In the genomic region with DNA sequence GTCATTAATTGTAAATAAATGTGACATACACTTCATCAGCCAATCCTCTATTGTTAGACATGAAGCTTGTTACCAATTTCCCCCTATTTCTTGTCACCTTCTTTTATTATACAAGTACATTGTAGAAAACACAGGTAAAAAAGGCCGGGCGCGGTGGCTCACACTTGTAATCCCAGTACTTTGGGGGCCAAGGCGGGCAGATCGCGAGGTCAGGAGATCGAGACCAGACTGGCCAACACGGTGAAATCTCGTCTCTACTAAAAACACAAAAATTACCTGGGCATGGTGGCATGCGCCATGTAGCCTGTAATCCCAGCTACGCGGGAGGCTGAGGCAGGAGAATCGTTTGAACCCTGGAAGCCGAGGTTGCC, we compare ENCODE assay signal across 10 cellular contexts. TPM values are rescaled to one million over a fixed set of nuclear protein-coding genes. Genes with fewer than 3 reads are reported as not detected.
DNase-seq lines count a peak whose midpoint lies in the region; ATAC-seq and TF ChIP-seq lines count a peak whose summit lies in the region.
"Had no signal": no experiment of that assay in that cellular context is flagged by ENCODE, and none has a peak within 500 bp of the region (broad histone marks: within the 10 kb centered on the region; RNA-seq: fewer than 3 reads in every experiment).

No MANE protein-coding gene starts in this region.

- no peak for DNase-seq in activated CD4-positive, alpha-beta T cell treated with anti-CD3 and anti-CD28 coated beads, Interleukin-2, amount 10 ng/mL, durations not matched to agents 7 days and 5 days
- DNase-seq in activated CD4-positive, alpha-beta T cell treated with anti-CD3 and anti-CD28 coated beads, Interleukin-2, amount 50 U/mL, for 48 hours = no peak
- no peak for DNase-seq in central memory CD8-positive, alpha-beta T cell (ENCODE audit: low spot score in 2 of 2)
- peak; percentile 56 for DNase-seq in spleen
- DNase-seq in endothelial cell (ENCODE audit: low spot score) = no peak
- no peak for DNase-seq in stimulated activated naive CD4-positive, alpha-beta T cell (lab: John Stamatoyannopoulos, UW)

- CTCF ChIA-PET in activated CD4-positive, alpha-beta T cell treated with anti-CD3 and anti-CD28 coated beads, Interleukin-2, amount 10 ng/mL, durations not matched to agents 7 days and 5 days (lab: Charles Lee) = interaction anchor here (0.7 to 2.4 kb wide), 7 partner anchors 9 to 215 kb away, joined by 3 to 11 read pairs (median 4); no protein-coding TSS in a partner anchor

- H3K4me3 Mint-ChIP-seq in activated CD4-positive, alpha-beta T cell treated with anti-CD3 and anti-CD28 coated beads, Interleukin-2, amount 10 ng/mL, durations not matched to agents 7 days and 5 days = no peak overlapping the region
- peak overlapping the region; percentile 23 for H3K4me3 Mint-ChIP-seq in central memory CD8-positive, alpha-beta T cell
- no peak overlapping the region for H3K4me3 Mint-ChIP-seq in endothelial cell (ENCODE audit: unreplicated experiment)
- H3K4me3 Mint-ChIP-seq: memory B cell, neural crest cell had no signal

- no peaks in the 10 kb centered on the region for H3K36me3 ChIP-seq in KMS-11 (ENCODE audit: insufficient read depth)
- H3K36me3 ChIP-seq in spleen = no peaks in the 10 kb centered on the region

- no peaks in the 10 kb centered on the region for H3K27me3 Mint-ChIP-seq in activated CD4-positive, alpha-beta T cell treated with anti-CD3 and anti-CD28 coated beads, Interleukin-2, amount 10 ng/mL, durations not matched to agents 7 days and 5 days
- H3K27me3 Mint-ChIP-seq in central memory CD8-positive, alpha-beta T cell = no peaks in the 10 kb centered on the region
- H3K27me3 Mint-ChIP-seq in endothelial cell (ENCODE audit: unreplicated experiment) = peaks cover 8% of the 10 kb centered on the region

- 91 to 95% (median 94%) methylated on average over 14 of the region's 14 CpGs for WGBS in spleen, 5 donors

- H3K9me3 Mint-ChIP-seq in activated CD4-positive, alpha-beta T cell treated with anti-CD3 and anti-CD28 coated beads, Interleukin-2, amount 10 ng/mL, durations not matched to agents 7 days and 5 days = peaks cover 11% of the 10 kb centered on the region
- no peaks in the 10 kb centered on the region for H3K9me3 Mint-ChIP-seq in central memory CD8-positive, alpha-beta T cell
- H3K9me3 Mint-ChIP-seq in endothelial cell (ENCODE audit: unreplicated experiment) = no peaks in the 10 kb centered on the region

- H3K9me3 ChIP-seq in spleen = no peaks in the 10 kb centered on the region

- peaks cover 48% of the 10 kb centered on the region for H3K4me1 ChIP-seq in KMS-11 (ENCODE audit: low read depth, poor library complexity, severe bottlenecking)
- peaks cover 0 to 24% (median 12%) of the 10 kb centered on the region in 6 donors for H3K4me1 ChIP-seq in spleen

- no peak overlapping the region for H3K9ac ChIP-seq in KMS-11

- H3K4me3 ChIP-seq in KMS-11 (IDR thresholded peaks at IDR 0.05; ENCODE audit: insufficient read depth, low read depth, low read length) (no peak overlapping the region), spleen (no peak overlapping the region)

- no peak for TF ChIP-seq POLR2A in spleen (IDR thresholded peaks at IDR 0.05)

- H3K27ac Mint-ChIP-seq in activated CD4-positive, alpha-beta T cell treated with anti-CD3 and anti-CD28 coated beads, Interleukin-2, amount 10 ng/mL, durations not matched to agents 7 days and 5 days = peak overlapping the region; percentile 48
- peak overlapping the region; percentile 24 for H3K27ac Mint-ChIP-seq in central memory CD8-positive, alpha-beta T cell (ENCODE audit: low read depth)
- no peak overlapping the region for H3K27ac Mint-ChIP-seq in endothelial cell (ENCODE audit: unreplicated experiment)
- H3K27ac Mint-ChIP-seq: memory B cell had no signal

- no peaks in the 10 kb centered on the region for H3K36me3 Mint-ChIP-seq in activated CD4-positive, alpha-beta T cell treated with anti-CD3 and anti-CD28 coated beads, Interleukin-2, amount 10 ng/mL, durations not matched to agents 7 days and 5 days (ENCODE audit: low read depth)
- peaks cover 4% of the 10 kb centered on the region for H3K36me3 Mint-ChIP-seq in central memory CD8-positive, alpha-beta T cell (ENCODE audit: insufficient read depth)
- H3K36me3 Mint-ChIP-seq in endothelial cell (ENCODE audit: low read depth, unreplicated experiment) = no peaks in the 10 kb centered on the region
- H3K36me3 Mint-ChIP-seq: memory B cell had no signal

- H4K20me1 ChIP-seq in KMS-11 (ENCODE audit: insufficient read depth) = no peaks in the 10 kb centered on the region

- TF ChIP-seq CTCF in KMS-11 (conservative IDR thresholded peaks at IDR 0.05; ENCODE audit: low read depth, low read length) = no peak
- TF ChIP-seq CTCF in spleen (IDR thresholded peaks at IDR 0.05 in 8 of 11, conservative IDR thresholded peaks at IDR 0.05 in 3 of 11) = no peak
- TF ChIP-seq CTCF in endothelial cell (IDR thresholded peaks at IDR 0.05; ENCODE audit: unreplicated experiment) = no peak

- no peaks in the 10 kb centered on the region for H3K79me2 ChIP-seq in KMS-11 (ENCODE audit: insufficient read depth, low read depth)

- no peak overlapping the region for H3K4me2 ChIP-seq in KMS-11

- peaks cover 36% of the 10 kb centered on the region for H3K4me1 Mint-ChIP-seq in activated CD4-positive, alpha-beta T cell treated with anti-CD3 and anti-CD28 coated beads, Interleukin-2, amount 10 ng/mL, durations not matched to agents 7 days and 5 days
- H3K4me1 Mint-ChIP-seq in central memory CD8-positive, alpha-beta T cell = peaks cover 14% of the 10 kb centered on the region
- peaks cover 9% of the 10 kb centered on the region for H3K4me1 Mint-ChIP-seq in endothelial cell (ENCODE audit: unreplicated experiment)
- H3K4me1 Mint-ChIP-seq: memory B cell had no signal

- no peak for ATAC-seq in central memory CD8-positive, alpha-beta T cell (replicated peaks; ENCODE audit: extremely low read depth, poor library complexity, severe bottlenecking)
- no peak for ATAC-seq in GM18867 (IDR thresholded peaks at IDR 0.05; ENCODE audit: unreplicated experiment)

- peak overlapping the region; percentile 78; the same call in 1 of the 2 replicates for H2AFZ ChIP-seq in KMS-11 (ENCODE audit: low read depth)

- POLR2A ChIA-PET in activated CD4-positive, alpha-beta T cell treated with anti-CD3 and anti-CD28 coated beads, Interleukin-2, amount 10 ng/mL, durations not matched to agents 7 days and 5 days (lab: Charles Lee) = no interaction called here

- intact Hi-C loops in spleen (cut with DNase I; ENCODE audit: low total_unique reads) = no loop called here

- H3K27me3 ChIP-seq in KMS-11 (ENCODE audit: insufficient read depth, low read depth) (no peaks in the 10 kb centered on the region), spleen (replicated peaks in 1 of 7) (no peaks in the 10 kb centered on the region)

- no peak overlapping the region for H3K27ac ChIP-seq in KMS-11
- peak overlapping the region in 3 of 8 donors; percentile 75 to 80 (median 77) for H3K27ac ChIP-seq in spleen

RNA-seq across cellular contexts. Expression of gene UBE2F, which starts 42.7 kb away (rescaled TPM):
- 10 to 100 TPM; 71.4 to 80.5 TPM for total RNA-seq in activated CD4-positive, alpha-beta T cell treated with anti-CD3 and anti-CD28 coated beads, Interleukin-2, amount 10 ng/mL, durations not matched to agents 7 days and 5 days
- total RNA-seq in spleen (10 to 100 TPM; 32.1 to 73.9 (median 48.9) TPM), endothelial cell (ENCODE audit: unreplicated experiment) (107 TPM)
- polyA plus RNA-seq in spleen = 10 to 100 TPM; 34.3 to 49.3 (median 46.0) TPM
